In genomic region chr1:189633658-189634057, GRCh38 we compare ENCODE assay signal across 27 cellular contexts.
"Had no signal": no experiment of that assay in that cellular context is flagged by ENCODE, and none has a peak within 500 bp of the region (broad histone marks: within the 10 kb centered on the region; RNA-seq: fewer than 3 reads in every experiment).

No MANE protein-coding gene starts in this region.

- H3K27me3 ChIP-seq: stomach, suprapubic skin, testis, thyroid gland, tibial artery, tibial nerve, transverse colon, upper lobe of left lung, upper lobe of right lung, uterus, vagina had no signal

- H3K9me3 ChIP-seq: stomach, suprapubic skin, testis, thoracic aorta, thyroid gland, tibial artery, tibial nerve, transverse colon, upper lobe of left lung, upper lobe of right lung, uterus, vagina had no signal

- H3K36me3 ChIP-seq: stomach, suprapubic skin, thoracic aorta, thyroid gland, tibial artery, tibial nerve, transverse colon, upper lobe of left lung, upper lobe of right lung, uterus, vagina had no signal

- FAIRE-seq: urothelium cell line had no signal

- DNase-seq: stimulated activated CD4-positive, alpha-beta T cell treated with anti-CD3 and anti-CD28 coated beads, Interleukin-2, amount 100 ng/mL, for 48 hours; stimulated activated CD4-positive, alpha-beta T cell treated with anti-CD3 and anti-CD28 coated beads, Interleukin-4, amount 100 ng/mL, for 1 hour; stimulated activated CD4-positive, alpha-beta T cell treated with anti-CD3 and anti-CD28 coated beads, Interleukin-4, amount 100 ng/mL, for 24 hours; stimulated activated CD4-positive, alpha-beta T cell treated with anti-CD3 and anti-CD28 coated beads, Interleukin-4, amount 100 ng/mL, for 4 hours; stimulated activated CD8-positive, alpha-beta memory T cell treated with anti-CD3 and anti-CD28 coated beads, Interleukin-4, amount 100 ng/mL, for 48 hours; stimulated activated naive B cell treated with anti-CD40 and anti-IgM and Interleukin-4, amounts not matched to agents 10 μg/mL and 1 μg/mL and 100 μg/mL, for 72 hours; stimulated activated naive CD4-positive, alpha-beta T cell; stimulated activated naive CD4-positive, alpha-beta T cell treated with Interleukin-2 at 50 U/mL for 16 hours; stimulated activated naive CD8-positive, alpha-beta T cell treated with anti-CD3 and anti-CD28 coated beads, Interleukin-15, amount 100 ng/mL, for 72 hours; stimulated activated naive CD8-positive, alpha-beta T cell treated with anti-CD3 and anti-CD28 coated beads, Interleukin-15, Interleukin-2, amounts not matched to agents 100 U/mL and 50 U/mL, for 24 hours; stomach; substantia nigra; testis; thyroid gland; tibial artery; transverse colon; trophoblast cell; upper lobe of right lung; uterus had no signal

- H3K4me1 ChIP-seq: stomach, suprapubic skin, testis, thyroid gland, tibial artery, transverse colon, upper lobe of left lung, upper lobe of right lung, uterus, vagina had no signal

- ATAC-seq: stimulated activated effector memory CD8-positive, alpha-beta T cell treated with anti-CD3 and anti-CD28 coated beads, Interleukin-12 subunit alpha, Interleukin-12 subunit beta, amount 100 ng/mL, for 72 hours; stimulated activated memory B cell treated with anti-CD40 and anti-IgM and Interleukin-4, amounts not matched to agents 10 μg/mL and 1 μg/mL and 100 μg/mL, for 72 hours; stimulated activated naive B cell treated with anti-CD40 and anti-IgM and Interleukin-4, amounts not matched to agents 10 μg/mL and 1 μg/mL and 100 μg/mL, for 72 hours; stimulated activated naive CD8-positive, alpha-beta T cell treated with anti-CD3 and anti-CD28 coated beads, Interleukin-15, amount 100 ng/mL, for 72 hours; stimulated activated naive CD8-positive, alpha-beta T cell treated with anti-CD3 and anti-CD28 coated beads, Interleukin-15, Interleukin-2, amounts not matched to agents 100 U/mL and 50 U/mL, for 24 hours; upper lobe of right lung had no signal

- H3K4me3 ChIP-seq: stomach, suprapubic skin, testis, thoracic aorta, thyroid gland, tibial artery, tibial nerve, transverse colon, upper lobe of left lung, upper lobe of right lung, uterus, vagina had no signal

- H3K27ac ChIP-seq: stomach, suprapubic skin, testis, thoracic aorta, thyroid gland, tibial artery, tibial nerve, transverse colon, upper lobe of left lung, upper lobe of right lung, uterus, vagina had no signal
